14 cellular contexts compared by ENCODE assay signal in genomic region chr6:82571431-82571830, GRCh38.
DNase-seq lines count a peak whose midpoint lies in the region.
"Had no signal": no experiment of that assay in that cellular context is flagged by ENCODE, and none has a peak within 500 bp of the region (broad histone marks: within the 10 kb centered on the region; RNA-seq: fewer than 3 reads in every experiment).

No MANE protein-coding gene starts in this region.

- DNase-seq in DMS153 treated with DMSO at 0.1 percent for 48 hours (lab: John Stamatoyannopoulos, UW; ENCODE audit: unreplicated experiment) (peak; percentile 23), DMS153 (lab: John Stamatoyannopoulos, UW) (no peak), medulla oblongata (ENCODE audit: extremely low spot score) (peak; percentile 71), substantia nigra (lab: John Stamatoyannopoulos, UW) (peak in 4 of 49 donors; percentile 4 to 38 (median 5)), KG1 (lab: John Stamatoyannopoulos, UW) (no peak), iPS-NIHi11 (ENCODE audit: low spot score) (no peak)
- DNase-seq in activated naive CD4-positive, alpha-beta T cell treated with anti-CD3 and anti-CD28 coated beads, Interleukin-2, amount 50 U/mL, for 16 hours = no peak
- DNase-seq: Caco-2; CD8-positive, alpha-beta memory T cell; GM23248 had no signal

- H3K27ac ChIP-seq in angular gyrus (ENCODE audit: low read depth, low read length) (peak overlapping the region; percentile 26), substantia nigra (ENCODE audit: low read depth, low read length, poor library complexity, severe bottlenecking) (peak overlapping the region; percentile 49)
- H3K27ac ChIP-seq: 22Rv1, BLaER1, GM23248, HL-60 had no signal

Comparison
In these comparisons a context has a peak if more than half of its experiments do, and no peak if none do; other contexts are left out.
1. DNase-seq: peak in DMS153 treated with DMSO at 0.1 percent for 48 hours (single experiment) and medulla oblongata (single experiment); none in DMS153 (single experiment), KG1 (single experiment), iPS-NIHi11 (single experiment) and activated naive CD4-positive, alpha-beta T cell treated with anti-CD3 and anti-CD28 coated beads, Interleukin-2, amount 50 U/mL, for 16 hours (single experiment).